10 cellular contexts compared by ENCODE assay signal in genomic region chr2:14079576-14079975, GRCh38.
"Had no signal": no experiment of that assay in that cellular context is flagged by ENCODE, and none has a peak within 500 bp of the region (broad histone marks: within the 10 kb centered on the region; RNA-seq: fewer than 3 reads in every experiment).

No MANE protein-coding gene starts in this region.

- H3K4me1 Mint-ChIP-seq: IgD-negative memory B cell had no signal

- H3K4me3 ChIP-seq: HAP-1 had no signal

- H3K4me3 Mint-ChIP-seq: HFFc6, IgD-negative memory B cell had no signal

- H3K27me3 Mint-ChIP-seq: IgD-negative memory B cell had no signal

- H3K36me3 ChIP-seq: HAP-1 had no signal

- H3K36me3 Mint-ChIP-seq: IgD-negative memory B cell had no signal

- H3K27ac ChIP-seq: HL-60, KMS-11 had no signal

- DNase-seq: GOT3, H7, HFFc6, KBM-7 had no signal

- H3K4me2 ChIP-seq: KMS-11 had no signal

- H3K9me3 ChIP-seq: HAP-1 had no signal

- H3K9ac ChIP-seq: KMS-11 had no signal

- H3K27ac Mint-ChIP-seq: HFFc6, IgD-negative memory B cell had no signal

- ATAC-seq: HCT116, HepG2 had no signal
